In the genomic region with DNA sequence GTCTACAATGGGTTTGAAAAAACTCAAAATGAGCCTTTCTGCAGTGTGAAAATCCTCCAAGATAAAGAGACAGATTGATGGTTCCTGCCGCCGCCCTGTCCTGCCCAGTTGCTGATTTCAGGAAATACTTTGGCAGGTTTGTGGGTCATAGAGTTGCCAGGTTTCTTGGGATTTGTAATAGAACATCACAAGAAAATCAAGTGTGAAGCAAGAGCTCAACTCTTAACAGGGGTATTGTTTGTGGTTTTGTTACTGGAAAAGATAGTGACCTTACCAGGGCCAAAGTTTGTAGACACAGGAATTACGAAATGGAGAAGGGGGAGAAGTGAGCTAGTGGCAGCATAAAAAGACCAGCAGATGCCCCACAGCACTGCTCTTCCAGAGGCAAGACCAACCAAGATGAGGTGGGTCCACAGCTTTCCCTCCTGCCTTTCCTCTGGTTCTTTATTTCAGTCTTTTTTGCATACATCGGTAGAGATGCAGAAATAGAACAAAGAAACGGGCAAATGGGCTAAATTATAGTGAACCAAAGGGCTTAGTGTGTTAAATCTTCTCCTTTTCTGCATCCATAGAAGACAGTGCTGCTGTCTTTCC, we compare ENCODE assay signal across 9 cellular contexts. TPM values are rescaled to one million over a fixed set of nuclear protein-coding genes. Genes with fewer than 3 reads are reported as not detected.
DNase-seq lines count a peak whose midpoint lies in the region; ATAC-seq, FAIRE-seq and TF ChIP-seq lines count a peak whose summit lies in the region.
"Not testable (repeated sequence)": the region's sequence is repeated elsewhere in the genome, so short reads cannot be mapped to it uniquely, and the experiment has no call there.
"Had no signal": no experiment of that assay in that cellular context is flagged by ENCODE, and none has a peak within 500 bp of the region (broad histone marks: within the 10 kb centered on the region; RNA-seq: fewer than 3 reads in every experiment).

A gene with protein sequence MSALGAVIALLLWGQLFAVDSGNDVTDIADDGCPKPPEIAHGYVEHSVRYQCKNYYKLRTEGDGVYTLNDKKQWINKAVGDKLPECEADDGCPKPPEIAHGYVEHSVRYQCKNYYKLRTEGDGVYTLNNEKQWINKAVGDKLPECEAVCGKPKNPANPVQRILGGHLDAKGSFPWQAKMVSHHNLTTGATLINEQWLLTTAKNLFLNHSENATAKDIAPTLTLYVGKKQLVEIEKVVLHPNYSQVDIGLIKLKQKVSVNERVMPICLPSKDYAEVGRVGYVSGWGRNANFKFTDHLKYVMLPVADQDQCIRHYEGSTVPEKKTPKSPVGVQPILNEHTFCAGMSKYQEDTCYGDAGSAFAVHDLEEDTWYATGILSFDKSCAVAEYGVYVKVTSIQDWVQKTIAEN (plus strand): TSS at position 252 of the 594 bp plus-strand sequence. CDS start 148 bp downstream, at position 400.

- not testable (repeated sequence) for TF ChIP-seq POLR2A in NB4 (IDR thresholded peaks at IDR 0.05; ENCODE audit: extremely low read depth, insufficient read length); ovary (IDR thresholded peaks at IDR 0.05)
- peak; percentile 76 for TF ChIP-seq POLR2A in right lobe of liver (IDR thresholded peaks at IDR 0.05)

- peaks cover 4 to 46% (median 17%) of the 10 kb centered on the region in 4 donors for H3K4me1 ChIP-seq in right lobe of liver
- not testable (repeated sequence) for H3K4me1 ChIP-seq in ovary (ENCODE audit: insufficient read depth); aorta (ENCODE audit: control insufficient read depth in 1 of 2, insufficient read depth in 2 of 2, low read length in 2 of 2)

- peaks cover 0 to 21% (median 10%) of the 10 kb centered on the region in 4 donors for H3K36me3 ChIP-seq in right lobe of liver
- not testable (repeated sequence) for H3K36me3 ChIP-seq in ovary; aorta (ENCODE audit: control insufficient read depth in 1 of 2, insufficient read depth in 2 of 2, low read length in 1 of 2)

- not testable (repeated sequence) for H3K27me3 ChIP-seq in right lobe of liver; ovary; aorta (ENCODE audit: control insufficient read depth in 1 of 2, insufficient read depth in 2 of 2, low read length in 1 of 2)

- not testable (repeated sequence) for DNase-seq in GM19239 (ENCODE audit: insufficient read length, low spot score); left cardiac atrium; ovary; aorta
- DNase-seq in NB4 (ENCODE audit: low read depth) (peak; percentile 86), SKM-1 (lab: John Stamatoyannopoulos, UW; ENCODE audit: unreplicated experiment) (peak; percentile 68), amniotic epithelial cell (ENCODE audit: low read depth) (peak; percentile 67), right lobe of liver (peak in 1 of 3 donors; percentile 69)

- FAIRE-seq in GM19239 (lab: Jason Lieb, UNC), result peak; percentile 28

- intact Hi-C loops in left cardiac atrium (cut with DNase I); right lobe of liver (cut with DNase I); ovary (cut with DNase I); aorta (cut with DNase I): not testable (repeated sequence)

- H3K4me3 ChIP-seq in NB4 (ENCODE audit: low read depth, low read length); ovary; aorta (ENCODE audit: low read length in 2 of 2): not testable (repeated sequence)
- peak within 1 kb of the TSS; percentile 43 to 63 (median 60) for H3K4me3 ChIP-seq in right lobe of liver

- not testable (repeated sequence) for H3K9me3 ChIP-seq in right lobe of liver; ovary; aorta (ENCODE audit: control insufficient read depth, low read length)

- peak; percentile 43 to 63 for ATAC-seq in left cardiac atrium
- ATAC-seq in right lobe of liver, result peak; percentile 50 to 76 (median 60)
- not testable (repeated sequence) for ATAC-seq in aorta (ENCODE audit: low FRiP score)

- not testable (repeated sequence) for TF ChIP-seq CTCF in NB4 (IDR thresholded peaks at IDR 0.05; ENCODE audit: low read depth, low read length); right lobe of liver (IDR thresholded peaks at IDR 0.05); ovary (IDR thresholded peaks at IDR 0.05)

- not testable (repeated sequence) for TF ChIP-seq EP300 in ovary (IDR thresholded peaks at IDR 0.05)

- 25% methylated on average over 5 of the region's 5 CpGs for WGBS in right lobe of liver (ENCODE audit: insufficient coverage, low coverage, low lambda C conversion rate, missing lambda C conversion rate)
- 82 to 87% (median 84%) methylated on average over 5 of the region's 5 CpGs for WGBS in ovary, 3 donors
- WGBS in aorta, 2 donors, result 82 to 83% methylated on average over 5 of the region's 5 CpGs

- H3K27ac ChIP-seq in right lobe of liver, result peak within 1 kb of the TSS; percentile 82 to 92 (median 90)
- H3K27ac ChIP-seq in ovary; aorta (ENCODE audit: low read depth in 1 of 2, low read length in 2 of 2): not testable (repeated sequence)

RNA-seq across cellular contexts. Expression of the gene that starts here (rescaled TPM):
- total RNA-seq in left cardiac atrium (100 to 1,000 TPM; 192 to 348 TPM), right lobe of liver (over 10,000 TPM; 42,048 to 58,242 (median 47,923) TPM), ovary (100 to 1,000 TPM in 1 of 7 donors, 10 to 100 TPM in 5, under 1 TPM in 1; 0.66 to 186 (median 23.9) TPM), aorta (10 to 100 TPM; 19.4 to 83.0 TPM)
- polyA plus RNA-seq in ovary (10 to 100 TPM; 20.0 to 30.1 TPM), aorta (10 to 100 TPM in 1 of 2 donors, 1 to 10 TPM in 1; 3.5 to 34.7 TPM)
- total RNA-seq: CD4-positive, CD25-positive, alpha-beta regulatory T cell had no signal
- polyA plus RNA-seq: CD4-positive, CD25-positive, alpha-beta regulatory T cell had no signal

Comparison
In these comparisons a context has a peak if more than half of its experiments do, and no peak if none do; other contexts are left out.
1. RNA of the gene that starts here (total RNA-seq): 42,048 to 58,242 TPM in right lobe of liver; 192 to 348 TPM in left cardiac atrium, 19.4 to 83.0 TPM in aorta and 0.66 to 186 TPM in ovary; every median in the first group is over 100 times any median in the second.